1 cellular context compared by ENCODE assay signal in genomic region chr21:34074283-34075098, GRCh38.
A peak's percentile ranks its signal among the peaks of the same experiment; 100 is the strongest.
TF ChIP-seq lines count a peak whose summit lies in the region.

No MANE protein-coding gene starts in this region.

TF ChIP-seq in K562, 482 proteins besides CTCF, POLR2A, EP300 and RAD21 (continued from another document):
- TF ChIP-seq, protein P1, sequence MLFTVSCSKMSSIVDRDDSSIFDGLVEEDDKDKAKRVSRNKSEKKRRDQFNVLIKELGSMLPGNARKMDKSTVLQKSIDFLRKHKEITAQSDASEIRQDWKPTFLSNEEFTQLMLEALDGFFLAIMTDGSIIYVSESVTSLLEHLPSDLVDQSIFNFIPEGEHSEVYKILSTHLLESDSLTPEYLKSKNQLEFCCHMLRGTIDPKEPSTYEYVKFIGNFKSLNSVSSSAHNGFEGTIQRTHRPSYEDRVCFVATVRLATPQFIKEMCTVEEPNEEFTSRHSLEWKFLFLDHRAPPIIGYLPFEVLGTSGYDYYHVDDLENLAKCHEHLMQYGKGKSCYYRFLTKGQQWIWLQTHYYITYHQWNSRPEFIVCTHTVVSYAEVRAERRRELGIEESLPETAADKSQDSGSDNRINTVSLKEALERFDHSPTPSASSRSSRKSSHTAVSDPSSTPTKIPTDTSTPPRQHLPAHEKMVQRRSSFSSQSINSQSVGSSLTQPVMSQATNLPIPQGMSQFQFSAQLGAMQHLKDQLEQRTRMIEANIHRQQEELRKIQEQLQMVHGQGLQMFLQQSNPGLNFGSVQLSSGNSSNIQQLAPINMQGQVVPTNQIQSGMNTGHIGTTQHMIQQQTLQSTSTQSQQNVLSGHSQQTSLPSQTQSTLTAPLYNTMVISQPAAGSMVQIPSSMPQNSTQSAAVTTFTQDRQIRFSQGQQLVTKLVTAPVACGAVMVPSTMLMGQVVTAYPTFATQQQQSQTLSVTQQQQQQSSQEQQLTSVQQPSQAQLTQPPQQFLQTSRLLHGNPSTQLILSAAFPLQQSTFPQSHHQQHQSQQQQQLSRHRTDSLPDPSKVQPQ (CRISPR knock-in tag; IDR thresholded peaks at IDR 0.05; ENCODE audit: borderline replicate concordance), result no peak
- TF ChIP-seq ZNF274 (IDR thresholded peaks at IDR 0.05; ENCODE audit: borderline replicate concordance, low read depth, low read length) (no peak), ZBTB9 (CRISPR knock-in tag; IDR thresholded peaks at IDR 0.05) (no peak), ATF7 (IDR thresholded peaks at IDR 0.05) (no peak), SREBF2 (CRISPR knock-in tag; IDR thresholded peaks at IDR 0.05) (no peak), CHD1 (IDR thresholded peaks at IDR 0.05; ENCODE audit: low read length) (peak; percentile 38), ZNF57 (CRISPR knock-in tag; IDR thresholded peaks at IDR 0.05) (no peak), TGIF2 (CRISPR knock-in tag; IDR thresholded peaks at IDR 0.05) (0 out of 2 replicates have a peak, but pooled peaks have one; percentile 5), SFPQ (IDR thresholded peaks at IDR 0.05; ENCODE audit: low read depth, low read length) (no peak), ZBTB49 (CRISPR knock-in tag; IDR thresholded peaks at IDR 0.05; ENCODE audit: borderline replicate concordance) (no peak), PPARD (CRISPR knock-in tag; IDR thresholded peaks at IDR 0.05) (no peak), KLF10 (CRISPR knock-in tag; IDR thresholded peaks at IDR 0.05) (no peak), HNRNPUL1 (IDR thresholded peaks at IDR 0.05; ENCODE audit: low read length) (no peak)
- TF ChIP-seq, protein P2, sequence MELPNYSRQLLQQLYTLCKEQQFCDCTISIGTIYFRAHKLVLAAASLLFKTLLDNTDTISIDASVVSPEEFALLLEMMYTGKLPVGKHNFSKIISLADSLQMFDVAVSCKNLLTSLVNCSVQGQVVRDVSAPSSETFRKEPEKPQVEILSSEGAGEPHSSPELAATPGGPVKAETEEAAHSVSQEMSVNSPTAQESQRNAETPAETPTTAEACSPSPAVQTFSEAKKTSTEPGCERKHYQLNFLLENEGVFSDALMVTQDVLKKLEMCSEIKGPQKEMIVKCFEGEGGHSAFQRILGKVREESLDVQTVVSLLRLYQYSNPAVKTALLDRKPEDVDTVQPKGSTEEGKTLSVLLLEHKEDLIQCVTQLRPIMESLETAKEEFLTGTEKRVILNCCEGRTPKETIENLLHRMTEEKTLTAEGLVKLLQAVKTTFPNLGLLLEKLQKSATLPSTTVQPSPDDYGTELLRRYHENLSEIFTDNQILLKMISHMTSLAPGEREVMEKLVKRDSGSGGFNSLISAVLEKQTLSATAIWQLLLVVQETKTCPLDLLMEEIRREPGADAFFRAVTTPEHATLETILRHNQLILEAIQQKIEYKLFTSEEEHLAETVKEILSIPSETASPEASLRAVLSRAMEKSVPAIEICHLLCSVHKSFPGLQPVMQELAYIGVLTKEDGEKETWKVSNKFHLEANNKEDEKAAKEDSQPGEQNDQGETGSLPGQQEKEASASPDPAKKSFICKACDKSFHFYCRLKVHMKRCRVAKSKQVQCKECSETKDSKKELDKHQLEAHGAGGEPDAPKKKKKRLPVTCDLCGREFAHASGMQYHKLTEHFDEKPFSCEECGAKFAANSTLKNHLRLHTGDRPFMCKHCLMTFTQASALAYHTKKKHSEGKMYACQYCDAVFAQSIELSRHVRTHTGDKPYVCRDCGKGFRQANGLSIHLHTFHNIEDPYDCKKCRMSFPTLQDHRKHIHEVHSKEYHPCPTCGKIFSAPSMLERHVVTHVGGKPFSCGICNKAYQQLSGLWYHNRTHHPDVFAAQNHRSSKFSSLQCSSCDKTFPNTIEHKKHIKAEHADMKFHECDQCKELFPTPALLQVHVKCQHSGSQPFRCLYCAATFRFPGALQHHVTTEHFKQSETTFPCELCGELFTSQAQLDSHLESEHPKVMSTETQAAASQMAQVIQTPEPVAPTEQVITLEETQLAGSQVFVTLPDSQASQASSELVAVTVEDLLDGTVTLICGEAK (IDR thresholded peaks at IDR 0.05), result peak; percentile 42; the same call in 1 of the 2 replicates
- TF ChIP-seq, protein P2 (CRISPR knock-in tag; IDR thresholded peaks at IDR 0.05), result no peak
